Comparison of ENCODE assay signal across 13 cellular contexts in genomic region chr1:109817881-109818280, GRCh38. TPM values are rescaled to one million over a fixed set of nuclear protein-coding genes. Genes with fewer than 3 reads are reported as not detected.
"Had no signal": no experiment of that assay in that cellular context is flagged by ENCODE, and none has a peak within 500 bp of the region (broad histone marks: within the 10 kb centered on the region; RNA-seq: fewer than 3 reads in every experiment).

No MANE protein-coding gene starts in this region.

- H3K4me2 ChIP-seq: smooth muscle cell had no signal

- H3K36me3 ChIP-seq: cardiac muscle cell, gastroesophageal sphincter, heart right ventricle, lower lobe of right lung, stomach had no signal

- ATAC-seq: activated T-helper 17 cell treated with anti-CD3 and anti-CD28 coated beads, Interleukin-2, amount 50 U/mL, for 72 hours; gastroesophageal sphincter; lower lobe of right lung had no signal

- H3K27ac ChIP-seq: cardiac muscle cell, stomach had no signal

- H3K4me3 ChIP-seq: cardiac muscle cell, gastroesophageal sphincter, heart right ventricle, lower lobe of right lung, smooth muscle cell, stomach, testis had no signal

- DNase-seq: activated CD4-positive, alpha-beta T cell treated with anti-CD3 and anti-CD28 coated beads, Interleukin-2, amount 50 U/mL, for 48 hours; activated naive CD4-positive, alpha-beta T cell treated with anti-CD3 and anti-CD28 coated beads, Interleukin-2, amount 50 U/mL, for 16 hours; heart right ventricle; lower lobe of right lung; stomach; T1000 had no signal

- H3K27me3 ChIP-seq: cardiac muscle cell, gastroesophageal sphincter, heart right ventricle, stomach, testis had no signal

- FAIRE-seq: endometrium had no signal

- H3K9me3 ChIP-seq: testis had no signal

RNA-seq across cellular contexts. Expression of gene EPS8L3, which starts 54.2 kb away (rescaled TPM):
- total RNA-seq: activated T-helper 17 cell treated with anti-CD3 and anti-CD28 coated beads, Interleukin-2, amount 50 U/mL, for 72 hours; cardiac muscle cell; lower lobe of right lung; smooth muscle cell; urinary bladder had no signal
- polyA plus RNA-seq: heart right ventricle, smooth muscle cell had no signal
